18 cellular contexts compared by ENCODE assay signal in genomic region chr4:94536649-94537464, GRCh38.
DNase-seq lines count a peak whose midpoint lies in the region; ATAC-seq and TF ChIP-seq lines count a peak whose summit lies in the region.
"Had no signal": no experiment of that assay in that cellular context is flagged by ENCODE, and none has a peak within 500 bp of the region (broad histone marks: within the 10 kb centered on the region; RNA-seq: fewer than 3 reads in every experiment).

No MANE protein-coding gene starts in this region.

- intact Hi-C loops in left ventricle myocardium superior (cut with micrococcal nuclease): no loop called here
- intact Hi-C loops in thyroid gland (cut with DNase I): no loop called here

- no peaks in the 10 kb centered on the region for H3K36me3 Mint-ChIP-seq in mesothelial cell of epicardium
- H3K36me3 Mint-ChIP-seq: activated CD8-positive, alpha-beta memory T cell treated with anti-CD3 and anti-CD28 coated beads, Interleukin-2, amount 10 ng/mL, durations not matched to agents 7 days and 5 days had no signal

- H3K4me2 ChIP-seq in MM.1S (ENCODE audit: low read depth, low read length): no peak overlapping the region

- peak overlapping the region; percentile 18 for H3K27ac Mint-ChIP-seq in mesothelial cell of epicardium
- H3K27ac Mint-ChIP-seq: activated CD8-positive, alpha-beta memory T cell treated with anti-CD3 and anti-CD28 coated beads, Interleukin-2, amount 10 ng/mL, durations not matched to agents 7 days and 5 days; activated T-helper 2 cell treated with anti-CD3 and anti-CD28 coated beads, Interferon-gamma antibody, Interleukin-2, Interleukin-4, amounts not matched to agents 10 μg/mL and 5 μg/mL and 100 μg/mL, durations not matched to agents 14 hours and 24 hours and 36 hours; HFFc6 had no signal

- H3K4me1 ChIP-seq in right atrium auricular region: peaks cover 0 to 74% of the 10 kb centered on the region in 2 donors
- H3K4me1 ChIP-seq in endocrine pancreas (ENCODE audit: control insufficient read depth, insufficient read depth, low read length): peaks cover 37% of the 10 kb centered on the region
- H3K4me1 ChIP-seq in MM.1S (ENCODE audit: low read length): peaks cover 11% of the 10 kb centered on the region; the same call in 1 of the 2 replicates
- H3K4me1 ChIP-seq in thyroid gland: peaks cover 28 to 50% of the 10 kb centered on the region in 2 donors

- no peaks in the 10 kb centered on the region for H3F3A ChIP-seq in MM.1S (ENCODE audit: insufficient read depth, low read length)

- H4K20me1 ChIP-seq in MM.1S (ENCODE audit: insufficient read depth, low read length): no peaks in the 10 kb centered on the region

- TF ChIP-seq CTCF in right atrium auricular region (IDR thresholded peaks at IDR 0.05) (no peak), mesothelial cell of epicardium (IDR thresholded peaks at IDR 0.05; ENCODE audit: unreplicated experiment) (no peak), MM.1S (IDR thresholded peaks at IDR 0.05; ENCODE audit: low read length) (no peak), thyroid gland (IDR thresholded peaks at IDR 0.05) (no peak)

- H3K27me3 Mint-ChIP-seq in mesothelial cell of epicardium (ENCODE audit: low read depth): no peaks in the 10 kb centered on the region
- H3K27me3 Mint-ChIP-seq: activated CD8-positive, alpha-beta memory T cell treated with anti-CD3 and anti-CD28 coated beads, Interleukin-2, amount 10 ng/mL, durations not matched to agents 7 days and 5 days had no signal

- H3K27me3 ChIP-seq in right atrium auricular region (no peaks in the 10 kb centered on the region), endocrine pancreas (ENCODE audit: control insufficient read depth, insufficient read depth, low read length) (no peaks in the 10 kb centered on the region), MM.1S (replicated peaks; ENCODE audit: insufficient read depth, low read length) (no peaks in the 10 kb centered on the region), thyroid gland (no peaks in the 10 kb centered on the region)
- H3K27me3 ChIP-seq: ovary had no signal

- H3K4me3 ChIP-seq in right atrium auricular region: no peak overlapping the region
- peak overlapping the region; percentile 40 for H3K4me3 ChIP-seq in endocrine pancreas (ENCODE audit: control insufficient read depth, insufficient read depth, low read length)
- no peak overlapping the region for H3K4me3 ChIP-seq in MM.1S (ENCODE audit: low read length)
- H3K4me3 ChIP-seq in thyroid gland (replicated peaks in 1 of 3): no peak overlapping the region
- H3K4me3 ChIP-seq: ovary had no signal

- peaks cover 53% of the 10 kb centered on the region for H3K4me1 Mint-ChIP-seq in mesothelial cell of epicardium

- no peak overlapping the region for H2AFZ ChIP-seq in MM.1S (ENCODE audit: low read length)

- no peaks in the 10 kb centered on the region for H3K9me2 ChIP-seq in MM.1S (replicated peaks; ENCODE audit: insufficient read depth, low read length)

- no peak for ATAC-seq in left ventricle myocardium superior
- ATAC-seq: activated CD8-positive, alpha-beta memory T cell treated with anti-CD3 and anti-CD28 coated beads, Interleukin-2, amount 10 ng/mL, durations not matched to agents 7 days and 5 days; left colon had no signal

- no peak overlapping the region for H3K9ac ChIP-seq in endocrine pancreas (ENCODE audit: control insufficient read depth, insufficient read depth, low read length)
- H3K9ac ChIP-seq in MM.1S (ENCODE audit: low read length): no peak overlapping the region

- H3K9me3 Mint-ChIP-seq in mesothelial cell of epicardium: no peaks in the 10 kb centered on the region
- H3K9me3 Mint-ChIP-seq: activated T-helper 2 cell treated with anti-CD3 and anti-CD28 coated beads, Interferon-gamma antibody, Interleukin-2, Interleukin-4, amounts not matched to agents 10 μg/mL and 5 μg/mL and 100 μg/mL, durations not matched to agents 14 hours and 24 hours and 36 hours; CD14-positive monocyte; HFFc6 had no signal

- H3K27ac ChIP-seq in right atrium auricular region (peak overlapping the region; percentile 26 to 61), MM.1S (ENCODE audit: low read length) (no peak overlapping the region), thyroid gland (no peak overlapping the region)
- H3K27ac ChIP-seq: ovary had no signal

- no peak for DNase-seq in right atrium auricular region (ENCODE audit: low spot score)
- no peak for DNase-seq in left ventricle myocardium superior
- no peak for DNase-seq in mesothelial cell of epicardium (ENCODE audit: low spot score in 2 of 2, unreplicated experiment in 2 of 2)
- no peak for DNase-seq in MM.1S
- DNase-seq in NCI-H345 treated with DMSO at 0.1 percent for 48 hours (lab: John Stamatoyannopoulos, UW; ENCODE audit: unreplicated experiment): no peak
- DNase-seq in thyroid gland: no peak
- DNase-seq in HuH-7.5 (ENCODE audit: low spot score): no peak
- DNase-seq: ACHN; activated CD8-positive, alpha-beta memory T cell treated with anti-CD3 and anti-CD28 coated beads, Interleukin-2, amount 10 ng/mL, durations not matched to agents 7 days and 5 days; caudate nucleus; DMS53; effector CD8-positive, alpha-beta T cell; HFFc6; left colon; ovary had no signal

- WGBS in thyroid gland, 2 donors: 70 to 77% methylated on average over 3 of the region's 3 CpGs

- H3K36me3 ChIP-seq in right atrium auricular region: peaks cover 6% of the 10 kb centered on the region
- H3K36me3 ChIP-seq in endocrine pancreas (ENCODE audit: control insufficient read depth, insufficient read depth, low read length): no peaks in the 10 kb centered on the region
- H3K36me3 ChIP-seq in MM.1S (replicated peaks; ENCODE audit: insufficient read depth, low read length): no peaks in the 10 kb centered on the region
- H3K36me3 ChIP-seq in thyroid gland: no peaks in the 10 kb centered on the region
- H3K36me3 ChIP-seq: ovary had no signal

- H3K79me2 ChIP-seq in MM.1S (ENCODE audit: low read length): no peaks in the 10 kb centered on the region

- no peak overlapping the region for H3K4me3 Mint-ChIP-seq in mesothelial cell of epicardium
- H3K4me3 Mint-ChIP-seq: activated CD8-positive, alpha-beta memory T cell treated with anti-CD3 and anti-CD28 coated beads, Interleukin-2, amount 10 ng/mL, durations not matched to agents 7 days and 5 days; CD14-positive monocyte; HFFc6 had no signal

- no peaks in the 10 kb centered on the region for H3K9me3 ChIP-seq in right atrium auricular region
- no peaks in the 10 kb centered on the region for H3K9me3 ChIP-seq in endocrine pancreas (ENCODE audit: control insufficient read depth, low read length)
- H3K9me3 ChIP-seq in MM.1S (replicated peaks; ENCODE audit: insufficient read depth, low read length): no peaks in the 10 kb centered on the region
- H3K9me3 ChIP-seq in thyroid gland: no peaks in the 10 kb centered on the region
- H3K9me3 ChIP-seq: ovary had no signal

- no peak for TF ChIP-seq POLR2A in thyroid gland (IDR thresholded peaks at IDR 0.05)

Comparison
In these comparisons a context has a peak if more than half of its experiments do, and no peak if none do; other contexts are left out.
1. H3K27ac ChIP-seq: peak in right atrium auricular region (2 of 2); none in MM.1S (single experiment) and thyroid gland (0 of 3).